ENCODE assay signal across 14 cellular contexts in the genomic region with DNA sequence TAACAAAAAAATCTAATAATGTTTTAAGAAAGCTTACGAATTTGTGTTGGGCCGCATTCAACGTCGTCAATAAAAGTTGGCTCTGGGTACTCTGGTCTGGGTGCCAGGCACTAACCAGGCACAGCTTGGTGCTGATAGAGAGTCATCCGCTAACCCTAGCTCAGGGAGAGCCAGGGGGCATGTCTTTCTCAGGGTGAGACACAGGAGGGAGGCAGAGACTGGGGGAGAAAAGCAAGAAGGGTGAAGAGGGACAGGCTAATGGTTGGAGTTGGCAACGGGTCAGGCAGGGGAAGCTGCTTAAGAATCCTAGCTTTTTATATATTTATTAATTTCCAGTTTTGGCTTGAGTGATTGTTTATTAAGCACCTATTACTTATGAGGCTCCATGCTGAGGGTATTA.
A peak's percentile ranks its signal among the peaks of the same experiment; 100 is the strongest.
DNase-seq lines count a peak whose midpoint lies in the region; ATAC-seq and TF ChIP-seq lines count a peak whose summit lies in the region.
"Had no signal": no experiment of that assay in that cellular context is flagged by ENCODE, and none has a peak within 500 bp of the region (broad histone marks: within the 10 kb centered on the region; RNA-seq: fewer than 3 reads in every experiment).

No MANE protein-coding gene starts in this region.

- H2AFZ ChIP-seq in parathyroid adenoma, result no peak overlapping the region

- H3K27me3 Mint-ChIP-seq in glutamatergic neuron (ENCODE audit: unreplicated experiment), result peaks cover 10% of the 10 kb centered on the region

- H3K4me1 ChIP-seq in parathyroid adenoma, result no peaks in the 10 kb centered on the region
- H3K4me1 ChIP-seq: Caco-2, foreskin keratinocyte had no signal

- ATAC-seq in GM18870 (IDR thresholded peaks at IDR 0.05; ENCODE audit: unreplicated experiment), result no peak
- ATAC-seq: activated T-helper 17 cell treated with anti-CD3 and anti-CD28 coated beads, Interleukin-2, amount 50 U/mL, for 72 hours; foreskin keratinocyte; WTC11 had no signal

- H3K4me2 ChIP-seq in parathyroid adenoma (ENCODE audit: low read length), result no peak overlapping the region

- DNase-seq in ELF-1 (ENCODE audit: low read depth, low spot score) (peak; percentile 44), M059J (ENCODE audit: low read depth) (peak; percentile 9), fibroblast of peridontal ligament (ENCODE audit: extremely low read depth) (peak; percentile 3), glutamatergic neuron (no peak), kidney glomerular epithelial cell (lab: John Stamatoyannopoulos, UW) (no peak), DMS153 treated with DMSO at 0.1 percent for 48 hours (lab: John Stamatoyannopoulos, UW; ENCODE audit: unreplicated experiment) (no peak)
- DNase-seq: Caco-2, foreskin keratinocyte, NCI-H2081, RPMI8226 had no signal

- no peak overlapping the region for H3K4me3 Mint-ChIP-seq in glutamatergic neuron (ENCODE audit: unreplicated experiment)
- H3K4me3 Mint-ChIP-seq: activated T-helper 17 cell treated with anti-CD3 and anti-CD28 coated beads, Interleukin-2, amount 50 U/mL, for 72 hours; WTC11 had no signal

- no peaks in the 10 kb centered on the region for H3K9me3 ChIP-seq in parathyroid adenoma (ENCODE audit: control insufficient read depth, low read length)
- H3K9me3 ChIP-seq: Caco-2 had no signal

- H3K4me3 ChIP-seq in parathyroid adenoma (ENCODE audit: low read depth, low read length), result no peak overlapping the region

- TF ChIP-seq CTCF in parathyroid adenoma (IDR thresholded peaks at IDR 0.05) (peak; percentile 27), glutamatergic neuron (IDR thresholded peaks at IDR 0.05; ENCODE audit: partially characterized antibody, unreplicated experiment) (no peak)

- no peak overlapping the region for H3K9ac ChIP-seq in parathyroid adenoma

- H3K27ac ChIP-seq in parathyroid adenoma, result no peak overlapping the region
- H3K27ac ChIP-seq: foreskin keratinocyte had no signal

- no peaks in the 10 kb centered on the region for H3K36me3 ChIP-seq in parathyroid adenoma (ENCODE audit: control insufficient read depth, insufficient read depth, low read length)

- peaks cover 14% of the 10 kb centered on the region for H3K4me1 Mint-ChIP-seq in glutamatergic neuron (ENCODE audit: low read depth, unreplicated experiment)
- H3K4me1 Mint-ChIP-seq: activated T-helper 17 cell treated with anti-CD3 and anti-CD28 coated beads, Interleukin-2, amount 50 U/mL, for 72 hours had no signal

- no peaks in the 10 kb centered on the region for H3K79me2 ChIP-seq in parathyroid adenoma

- H3K36me3 Mint-ChIP-seq in glutamatergic neuron (ENCODE audit: unreplicated experiment), result peaks cover 9% of the 10 kb centered on the region

- H3K27me3 ChIP-seq in parathyroid adenoma (ENCODE audit: control insufficient read depth, insufficient read depth, low read length), result no peaks in the 10 kb centered on the region

- H3K9me3 Mint-ChIP-seq in glutamatergic neuron (ENCODE audit: unreplicated experiment), result peaks cover 4% of the 10 kb centered on the region
- H3K9me3 Mint-ChIP-seq: activated T-helper 17 cell treated with anti-CD3 and anti-CD28 coated beads, Interleukin-2, amount 50 U/mL, for 72 hours had no signal

- no peak overlapping the region for H3K27ac Mint-ChIP-seq in glutamatergic neuron (ENCODE audit: unreplicated experiment)
- H3K27ac Mint-ChIP-seq: activated T-helper 17 cell treated with anti-CD3 and anti-CD28 coated beads, Interleukin-2, amount 50 U/mL, for 72 hours had no signal

Comparison
In these comparisons a context has a peak if more than half of its experiments do, and no peak if none do; other contexts are left out.
1. DNase-seq: peak in ELF-1 (single experiment), M059J (single experiment) and fibroblast of peridontal ligament (single experiment); none in glutamatergic neuron (single experiment), kidney glomerular epithelial cell (single experiment) and DMS153 treated with DMSO at 0.1 percent for 48 hours (single experiment).